22 cellular contexts compared by ENCODE assay signal in the genomic region with DNA sequence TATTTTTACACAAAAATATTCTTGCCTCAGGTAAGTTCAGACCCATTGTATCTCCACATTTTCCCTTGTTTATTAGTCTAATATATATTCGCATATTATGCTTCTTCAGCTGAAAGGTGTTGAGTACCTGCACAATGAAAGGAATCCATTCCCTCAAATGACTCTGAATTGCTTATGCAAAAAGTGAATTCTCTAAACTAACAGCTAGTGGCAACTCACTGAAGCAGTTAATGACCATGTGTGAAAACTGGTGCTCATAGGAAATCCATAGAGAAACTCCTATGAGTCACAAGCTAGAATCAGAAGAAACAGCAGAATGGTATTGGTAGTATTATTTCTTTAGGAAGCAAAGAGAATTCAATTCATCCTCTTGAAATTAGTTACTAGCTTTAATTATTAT.
A peak's percentile ranks its signal among the peaks of the same experiment; 100 is the strongest.
DNase-seq lines count a peak whose midpoint lies in the region; TF ChIP-seq lines count a peak whose summit lies in the region.
"Had no signal": no experiment of that assay in that cellular context is flagged by ENCODE, and none has a peak within 500 bp of the region (broad histone marks: within the 10 kb centered on the region; RNA-seq: fewer than 3 reads in every experiment).

No MANE protein-coding gene starts in this region.

- no peak for TF ChIP-seq CTCF in choroid plexus epithelial cell (conservative IDR thresholded peaks at IDR 0.05; ENCODE audit: low read depth, low read length)

- H3K4me3 ChIP-seq in choroid plexus epithelial cell (ENCODE audit: low read depth, low read length): no peak overlapping the region
- H3K4me3 ChIP-seq: BLaER1, SJSA1 had no signal

- DNase-seq in NCI-H2171 treated with DMSO at 0.1 percent for 48 hours (lab: John Stamatoyannopoulos, UW): peak; percentile 23
- no peak for DNase-seq in NCI-H2171 (lab: John Stamatoyannopoulos, UW)
- peak; percentile 5 for DNase-seq in choroid plexus epithelial cell (ENCODE audit: low read depth)
- DNase-seq in iris pigment epithelial cell (ENCODE audit: low read depth): peak; percentile 15
- DNase-seq in NCI-H1436 treated with DMSO at 0.1 percent for 48 hours (lab: John Stamatoyannopoulos, UW): no peak
- no peak for DNase-seq in NCI-H82 (lab: John Stamatoyannopoulos, UW)
- DNase-seq in GOT3 (lab: John Stamatoyannopoulos, UW): no peak
- DNase-seq in D341Med (ENCODE audit: low spot score): no peak
- DNase-seq: 8988T; CD8-positive, alpha-beta memory T cell; DND-41; GDM1; HFFc6; IMR-90; Karpas-422; MM.1S; NCI-H1105 treated with DMSO at 0.1 percent for 48 hours; NCI-H1930; NCI-H774; PC-3 had no signal

Comparison
In these comparisons a context has a peak if more than half of its experiments do, and no peak if none do; other contexts are left out.
1. DNase-seq: peak in NCI-H2171 treated with DMSO at 0.1 percent for 48 hours (single experiment), choroid plexus epithelial cell (single experiment) and iris pigment epithelial cell (single experiment); none in NCI-H2171 (single experiment), NCI-H1436 treated with DMSO at 0.1 percent for 48 hours (single experiment), NCI-H82 (single experiment), GOT3 (single experiment) and D341Med (single experiment).